19 cellular contexts compared by ENCODE assay signal in the genomic region with DNA sequence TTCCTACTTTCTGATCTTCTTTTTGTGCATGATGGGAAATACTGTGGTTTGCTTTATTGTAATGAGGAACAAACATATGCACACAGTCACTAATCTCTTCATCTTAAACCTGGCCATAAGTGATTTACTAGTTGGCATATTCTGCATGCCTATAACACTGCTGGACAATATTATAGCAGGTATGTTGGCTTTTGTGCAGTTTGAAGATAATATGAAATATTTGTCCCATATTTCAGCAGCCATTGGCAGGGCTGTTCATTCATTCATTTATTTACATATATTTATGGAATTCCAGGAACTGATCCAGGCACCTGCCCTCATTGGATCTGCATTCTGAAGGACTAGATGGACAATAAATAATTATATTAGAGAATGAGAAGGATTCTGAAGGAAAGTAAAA.
"Had no signal": no experiment of that assay in that cellular context is flagged by ENCODE, and none has a peak within 500 bp of the region (broad histone marks: within the 10 kb centered on the region; RNA-seq: fewer than 3 reads in every experiment).

No MANE protein-coding gene starts in this region.

- H3K36me3 ChIP-seq: esophagus squamous epithelium, gastrocnemius medialis, heart right ventricle, left lung, lower lobe of right lung had no signal

- H3K27me3 ChIP-seq: esophagus squamous epithelium, gastrocnemius medialis, heart right ventricle, left lung had no signal

- DNase-seq: effector CD4-positive, alpha-beta T cell; effector memory CD4-positive, alpha-beta T cell; erythroblast; esophagus squamous epithelium; foreskin fibroblast; foreskin melanocyte; gastrocnemius medialis; glutamatergic neuron; head of caudate nucleus; heart right ventricle; hippocampal formation; left cardiac atrium; left lung; left ventricle myocardium superior; lower lobe of right lung; mesenchymal stem cell; mucosa of descending colon; naive B cell had no signal

- H3K4me1 ChIP-seq: esophagus squamous epithelium, gastrocnemius medialis, heart right ventricle, left lung, lower lobe of right lung had no signal

- H3K9me3 ChIP-seq: esophagus squamous epithelium, gastrocnemius medialis, heart right ventricle, left lung, lower lobe of right lung, mucosa of descending colon had no signal

- H3K4me3 ChIP-seq: coronary artery, esophagus squamous epithelium, gastrocnemius medialis, heart right ventricle, left lung, lower lobe of right lung, mucosa of descending colon had no signal

- H3K27ac ChIP-seq: coronary artery, esophagus squamous epithelium, gastrocnemius medialis, heart right ventricle, left lung, lower lobe of right lung had no signal
